Comparison of ENCODE assay signal across 16 cellular contexts in genomic region chr10:27534341-27534740, GRCh38. TPM values are rescaled to one million over a fixed set of nuclear protein-coding genes. Genes with fewer than 3 reads are reported as not detected.
DNase-seq lines count a peak whose midpoint lies in the region; ATAC-seq and TF ChIP-seq lines count a peak whose summit lies in the region.
"Had no signal": no experiment of that assay in that cellular context is flagged by ENCODE, and none has a peak within 500 bp of the region (broad histone marks: within the 10 kb centered on the region; RNA-seq: fewer than 3 reads in every experiment).

No MANE protein-coding gene starts in this region.

- H3K9me3 ChIP-seq in ovary: no peaks in the 10 kb centered on the region
- H3K9me3 ChIP-seq: BE2C, Caco-2 had no signal

- intact Hi-C loops in ovary (cut with DNase I): no loop called here

- DNase-seq in DMS 273 (lab: John Stamatoyannopoulos, UW; ENCODE audit: unreplicated experiment): peak; percentile 91
- peak; percentile 80 for DNase-seq in G401 (ENCODE audit: low spot score)
- DNase-seq in mesendoderm: no peak
- DNase-seq in SIG-M5 (lab: John Stamatoyannopoulos, UW): no peak
- no peak for DNase-seq in ovary
- DNase-seq: ACHN; BE2C; Caco-2; CD4-positive, CD25-positive, alpha-beta regulatory T cell; DMS79 treated with DMSO at 0.1 percent for 48 hours; H9; IMR-90 had no signal

- ATAC-seq in HG03378 (IDR thresholded peaks at IDR 0.05; ENCODE audit: unreplicated experiment): no peak
- ATAC-seq: GM12878, K562 had no signal

- no peak overlapping the region for H3K9ac ChIP-seq in mesendoderm (ENCODE audit: low read length)

- H3K27ac ChIP-seq in VCaP: peak overlapping the region; percentile 97
- H3K27ac ChIP-seq in mesendoderm (ENCODE audit: low read depth, low read length): no peak overlapping the region
- no peak overlapping the region for H3K27ac ChIP-seq in ovary

- peak overlapping the region; percentile 51 for H3K18ac ChIP-seq in mesendoderm (ENCODE audit: low read length)

- no peak for TF ChIP-seq CTCF in VCaP (conservative IDR thresholded peaks at IDR 0.05)
- no peak for TF ChIP-seq CTCF in ovary (IDR thresholded peaks at IDR 0.05)

- H3K56ac ChIP-seq in mesendoderm (ENCODE audit: low read length): no peak overlapping the region

- H3K79me2 ChIP-seq in mesendoderm (ENCODE audit: control insufficient read depth, insufficient read depth, low read length): no peaks in the 10 kb centered on the region

- H3K27me3 ChIP-seq in mesendoderm (ENCODE audit: insufficient read depth, low read length, poor library complexity): no peaks in the 10 kb centered on the region
- no peaks in the 10 kb centered on the region for H3K27me3 ChIP-seq in ovary
- H3K27me3 ChIP-seq: BE2C had no signal

- no CpG with 5 or more reads among the region's 2 CpGs for WGBS in mesendoderm (ENCODE audit: extremely low coverage, insufficient coverage, low lambda C conversion rate)
- WGBS in ovary, 3 donors: 95 to 98% (median 96%) methylated on average over 2 of the region's 2 CpGs

- H3K23ac ChIP-seq in mesendoderm (ENCODE audit: low read length): no peak overlapping the region

- H3K4me1 ChIP-seq in mesendoderm (ENCODE audit: control insufficient read depth, low read depth, low read length): no peaks in the 10 kb centered on the region
- no peaks in the 10 kb centered on the region for H3K4me1 ChIP-seq in ovary (ENCODE audit: insufficient read depth)
- H3K4me1 ChIP-seq: BE2C had no signal

- no peak overlapping the region for H3K4ac ChIP-seq in mesendoderm (ENCODE audit: low read depth, low read length)

- no peak for TF ChIP-seq EP300 in ovary (IDR thresholded peaks at IDR 0.05)

- H3K4me3 ChIP-seq in mesendoderm (ENCODE audit: low read length) (no peak overlapping the region), ovary (no peak overlapping the region)
- H3K4me3 ChIP-seq: GM12878, K562 had no signal

- no peaks in the 10 kb centered on the region for H3K36me3 ChIP-seq in mesendoderm (ENCODE audit: control insufficient read depth, insufficient read depth, low read length)
- H3K36me3 ChIP-seq in ovary: no peaks in the 10 kb centered on the region

- TF ChIP-seq POLR2A in ovary (IDR thresholded peaks at IDR 0.05): no peak

- no peak overlapping the region for H2BK5ac ChIP-seq in mesendoderm (ENCODE audit: low read length)

- H4K8ac ChIP-seq in mesendoderm (ENCODE audit: low read depth, low read length): no peak overlapping the region

- no peak overlapping the region for H2BK15ac ChIP-seq in mesendoderm (replicated peaks; ENCODE audit: low read depth)

- H3K79me1 ChIP-seq in mesendoderm (ENCODE audit: low read length): no peaks in the 10 kb centered on the region

- H2BK120ac ChIP-seq in mesendoderm (ENCODE audit: low read depth, low read length): no peak overlapping the region

- in situ Hi-C loops in G401 (cut with HindIII; ENCODE audit: low sequenced_read_pairs): no loop called here

- H2AK5ac ChIP-seq in mesendoderm (ENCODE audit: low read length): no peak overlapping the region

- no peak overlapping the region for H3K4me2 ChIP-seq in mesendoderm (ENCODE audit: low read length)

- no peak overlapping the region for H4K5ac ChIP-seq in mesendoderm (ENCODE audit: low read length)

RNA-seq across cellular contexts. Expression of gene RAB18, which starts 30.2 kb away (rescaled TPM):
- 35.1 and 65.5 TPM in 2 replicates for total RNA-seq in G401 (2014; rRNA removed; shearing (Covaris generic))
- 84.1 TPM for polyA plus RNA-seq in mesendoderm (2013, experiment 1 of 2)
- 82.3 TPM for polyA plus RNA-seq in mesendoderm (2013, experiment 2 of 2)
- total RNA-seq in ovary: 10 to 100 TPM; 27.5 to 92.0 (median 83.6) TPM
- polyA plus RNA-seq in ovary: 10 to 100 TPM; 23.9 to 98.4 TPM

Comparison
In these comparisons a context has a peak if more than half of its experiments do, and no peak if none do; other contexts are left out.
1. DNase-seq: peak in DMS 273 (single experiment) and G401 (single experiment); none in mesendoderm (single experiment), SIG-M5 (single experiment) and ovary (0 of 5).